In the genomic region with DNA sequence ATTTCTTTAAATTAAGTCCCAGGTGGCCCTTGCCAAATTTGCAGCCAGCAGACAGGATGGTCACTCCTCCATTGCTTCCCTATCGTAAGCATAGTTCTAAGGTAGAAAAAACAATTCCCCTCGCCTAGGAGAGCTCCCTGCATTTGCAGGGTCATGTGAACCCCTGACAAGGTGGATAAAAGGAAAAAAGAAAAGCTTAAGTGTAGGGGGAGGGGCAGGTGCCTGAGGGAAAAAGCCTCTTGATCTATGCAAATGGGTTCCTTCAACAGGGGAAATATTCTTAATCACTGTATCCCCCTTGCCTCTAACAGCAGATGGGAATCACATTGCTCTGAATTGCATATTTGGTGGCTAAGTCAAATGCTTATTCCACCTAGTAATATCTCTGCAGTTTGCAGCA, we compare ENCODE assay signal across 1 cellular context.
TF ChIP-seq lines count a peak whose summit lies in the region.

No MANE protein-coding gene starts in this region.

TF ChIP-seq in GM23338, 12 proteins besides CTCF, POLR2A, EP300 and RAD21 (continued from another document):
- TF ChIP-seq, protein P1, sequence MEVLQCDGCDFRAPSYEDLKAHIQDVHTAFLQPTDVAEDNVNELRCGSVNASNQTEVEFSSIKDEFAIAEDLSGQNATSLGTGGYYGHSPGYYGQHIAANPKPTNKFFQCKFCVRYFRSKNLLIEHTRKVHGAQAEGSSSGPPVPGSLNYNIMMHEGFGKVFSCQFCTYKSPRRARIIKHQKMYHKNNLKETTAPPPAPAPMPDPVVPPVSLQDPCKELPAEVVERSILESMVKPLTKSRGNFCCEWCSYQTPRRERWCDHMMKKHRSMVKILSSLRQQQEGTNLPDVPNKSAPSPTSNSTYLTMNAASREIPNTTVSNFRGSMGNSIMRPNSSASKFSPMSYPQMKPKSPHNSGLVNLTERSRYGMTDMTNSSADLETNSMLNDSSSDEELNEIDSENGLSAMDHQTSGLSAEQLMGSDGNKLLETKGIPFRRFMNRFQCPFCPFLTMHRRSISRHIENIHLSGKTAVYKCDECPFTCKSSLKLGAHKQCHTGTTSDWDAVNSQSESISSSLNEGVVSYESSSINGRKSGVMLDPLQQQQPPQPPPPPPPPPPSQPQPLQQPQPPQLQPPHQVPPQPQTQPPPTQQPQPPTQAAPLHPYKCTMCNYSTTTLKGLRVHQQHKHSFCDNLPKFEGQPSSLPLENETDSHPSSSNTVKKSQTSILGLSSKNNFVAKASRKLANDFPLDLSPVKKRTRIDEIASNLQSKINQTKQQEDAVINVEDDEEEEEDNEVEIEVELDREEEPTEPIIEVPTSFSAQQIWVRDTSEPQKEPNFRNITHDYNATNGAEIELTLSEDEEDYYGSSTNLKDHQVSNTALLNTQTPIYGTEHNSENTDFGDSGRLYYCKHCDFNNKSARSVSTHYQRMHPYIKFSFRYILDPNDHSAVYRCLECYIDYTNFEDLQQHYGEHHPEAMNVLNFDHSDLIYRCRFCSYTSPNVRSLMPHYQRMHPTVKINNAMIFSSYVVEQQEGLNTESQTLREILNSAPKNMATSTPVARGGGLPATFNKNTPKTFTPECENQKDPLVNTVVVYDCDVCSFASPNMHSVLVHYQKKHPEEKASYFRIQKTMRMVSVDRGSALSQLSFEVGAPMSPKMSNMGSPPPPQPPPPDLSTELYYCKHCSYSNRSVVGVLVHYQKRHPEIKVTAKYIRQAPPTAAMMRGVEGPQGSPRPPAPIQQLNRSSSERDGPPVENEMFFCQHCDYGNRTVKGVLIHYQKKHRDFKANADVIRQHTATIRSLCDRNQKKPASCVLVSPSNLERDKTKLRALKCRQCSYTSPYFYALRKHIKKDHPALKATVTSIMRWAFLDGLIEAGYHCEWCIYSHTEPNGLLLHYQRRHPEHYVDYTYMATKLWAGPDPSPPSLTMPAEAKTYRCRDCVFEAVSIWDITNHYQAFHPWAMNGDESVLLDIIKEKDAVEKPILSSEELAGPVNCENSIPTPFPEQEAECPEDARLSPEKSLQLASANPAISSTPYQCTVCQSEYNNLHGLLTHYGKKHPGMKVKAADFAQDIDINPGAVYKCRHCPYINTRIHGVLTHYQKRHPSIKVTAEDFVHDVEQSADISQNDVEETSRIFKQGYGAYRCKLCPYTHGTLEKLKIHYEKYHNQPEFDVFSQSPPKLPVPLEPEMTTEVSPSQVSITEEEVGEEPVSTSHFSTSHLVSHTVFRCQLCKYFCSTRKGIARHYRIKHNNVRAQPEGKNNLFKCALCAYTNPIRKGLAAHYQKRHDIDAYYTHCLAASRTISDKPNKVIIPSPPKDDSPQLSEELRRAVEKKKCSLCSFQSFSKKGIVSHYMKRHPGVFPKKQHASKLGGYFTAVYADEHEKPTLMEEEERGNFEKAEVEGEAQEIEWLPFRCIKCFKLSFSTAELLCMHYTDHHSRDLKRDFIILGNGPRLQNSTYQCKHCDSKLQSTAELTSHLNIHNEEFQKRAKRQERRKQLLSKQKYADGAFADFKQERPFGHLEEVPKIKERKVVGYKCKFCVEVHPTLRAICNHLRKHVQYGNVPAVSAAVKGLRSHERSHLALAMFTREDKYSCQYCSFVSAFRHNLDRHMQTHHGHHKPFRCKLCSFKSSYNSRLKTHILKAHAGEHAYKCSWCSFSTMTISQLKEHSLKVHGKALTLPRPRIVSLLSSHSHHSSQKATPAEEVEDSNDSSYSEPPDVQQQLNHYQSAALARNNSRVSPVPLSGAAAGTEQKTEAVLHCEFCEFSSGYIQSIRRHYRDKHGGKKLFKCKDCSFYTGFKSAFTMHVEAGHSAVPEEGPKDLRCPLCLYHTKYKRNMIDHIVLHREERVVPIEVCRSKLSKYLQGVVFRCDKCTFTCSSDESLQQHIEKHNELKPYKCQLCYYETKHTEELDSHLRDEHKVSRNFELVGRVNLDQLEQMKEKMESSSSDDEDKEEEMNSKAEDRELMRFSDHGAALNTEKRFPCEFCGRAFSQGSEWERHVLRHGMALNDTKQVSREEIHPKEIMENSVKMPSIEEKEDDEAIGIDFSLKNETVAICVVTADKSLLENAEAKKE (CRISPR knock-in tag; IDR thresholded peaks at IDR 0.05): no peak
TF ChIP-seq in GM23338: peak in this region for 1.
